ENCODE assay signal across 13 cellular contexts in the genomic region with DNA sequence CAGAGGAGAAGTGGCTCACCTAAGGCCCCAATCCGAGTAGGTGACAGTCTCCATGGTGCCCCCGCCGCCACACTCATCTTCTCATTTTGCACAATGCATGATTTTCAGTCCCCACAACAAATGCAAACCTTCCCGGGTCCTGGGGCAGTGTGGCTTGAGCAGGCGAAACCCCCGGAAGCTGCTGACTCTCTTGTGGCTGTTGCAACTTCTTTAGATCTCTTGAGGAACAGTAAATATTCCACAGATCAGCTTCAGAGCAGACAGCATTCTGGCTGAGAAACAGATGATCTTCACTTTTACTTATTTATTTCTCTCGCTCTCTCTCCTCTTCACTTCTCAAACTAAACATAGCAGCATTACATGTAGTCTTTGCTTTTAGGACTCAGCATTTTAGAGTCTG. TPM values are rescaled to one million over a fixed set of nuclear protein-coding genes. Genes with fewer than 3 reads are reported as not detected.
DNase-seq lines count a peak whose midpoint lies in the region; ATAC-seq and TF ChIP-seq lines count a peak whose summit lies in the region.
"Had no signal": no experiment of that assay in that cellular context is flagged by ENCODE, and none has a peak within 500 bp of the region (broad histone marks: within the 10 kb centered on the region; RNA-seq: fewer than 3 reads in every experiment).

No MANE protein-coding gene starts in this region.

- DNase-seq in breast epithelium (ENCODE audit: low spot score in 2 of 2) (no peak), mammary epithelial cell (no peak), choroid plexus epithelial cell (ENCODE audit: low read depth) (peak; percentile 77), upper lobe of left lung (no peak)
- DNase-seq in naive thymus-derived CD8-positive, alpha-beta T cell: no peak
- DNase-seq: activated naive CD8-positive, alpha-beta T cell treated with anti-CD3 and anti-CD28 coated beads for 36 hours; effector memory CD4-positive, alpha-beta T cell; stimulated activated naive B cell treated with anti-CD40 and anti-IgM and Interleukin-4, amounts not matched to agents 10 μg/mL and 1 μg/mL and 100 μg/mL, for 72 hours; T-helper 9 cell had no signal

- 97% methylated on average over 7 of the region's 7 CpGs for WGBS in mammary epithelial cell (ENCODE audit: low coverage, missing lambda C conversion rate)
- WGBS in upper lobe of left lung, 2 donors: 59 to 71% methylated on average over 7 of the region's 7 CpGs

- H3K36me3 ChIP-seq in breast epithelium (no peaks in the 10 kb centered on the region), mammary epithelial cell (ENCODE audit: insufficient read depth, low read length) (no peaks in the 10 kb centered on the region), upper lobe of left lung (no peaks in the 10 kb centered on the region)

- peaks cover 3% of the 10 kb centered on the region for H3K27me3 Mint-ChIP-seq in nephron (ENCODE audit: low read depth)
- H3K27me3 Mint-ChIP-seq in naive thymus-derived CD8-positive, alpha-beta T cell: peaks cover 0 to 5% (median under 1%) of the 10 kb centered on the region in 5 donors
- H3K27me3 Mint-ChIP-seq: activated naive CD8-positive, alpha-beta T cell treated with anti-CD3 and anti-CD28 coated beads for 36 hours; stimulated activated naive B cell treated with anti-CD40 and anti-IgM and Interleukin-4, amounts not matched to agents 10 μg/mL and 1 μg/mL and 100 μg/mL, for 72 hours had no signal

- in situ Hi-C loops in mammary epithelial cell (cut with MboI; ENCODE audit: low sequenced_read_pairs in 2 of 2): no loop called here

- no peaks in the 10 kb centered on the region for H3K9me3 ChIP-seq in breast epithelium
- H3K9me3 ChIP-seq in mammary epithelial cell (replicated peaks; ENCODE audit: insufficient read depth, low read length): no peaks in the 10 kb centered on the region
- H3K9me3 ChIP-seq in upper lobe of left lung: no peaks in the 10 kb centered on the region
- H3K9me3 ChIP-seq: A549 had no signal

- H3K27ac Mint-ChIP-seq in nephron: peak overlapping the region; percentile 92 to 96 (median 94)
- no peak overlapping the region for H3K27ac Mint-ChIP-seq in naive thymus-derived CD8-positive, alpha-beta T cell
- H3K27ac Mint-ChIP-seq: activated naive CD8-positive, alpha-beta T cell treated with anti-CD3 and anti-CD28 coated beads for 36 hours; stimulated activated naive B cell treated with anti-CD40 and anti-IgM and Interleukin-4, amounts not matched to agents 10 μg/mL and 1 μg/mL and 100 μg/mL, for 72 hours had no signal

- H3K27me3 ChIP-seq in breast epithelium: no peaks in the 10 kb centered on the region
- H3K27me3 ChIP-seq in mammary epithelial cell (ENCODE audit: insufficient read depth, low read length): no peaks in the 10 kb centered on the region
- H3K27me3 ChIP-seq in upper lobe of left lung: no peaks in the 10 kb centered on the region

- intact Hi-C loops in breast epithelium (cut with DNase I; ENCODE audit: low total_unique reads): no loop called here
- intact Hi-C loops in mammary epithelial cell (cut with micrococcal nuclease): no loop called here

- peak overlapping the region; percentile 42 to 74 (median 60) for H3K4me3 Mint-ChIP-seq in nephron
- no peak overlapping the region for H3K4me3 Mint-ChIP-seq in naive thymus-derived CD8-positive, alpha-beta T cell
- H3K4me3 Mint-ChIP-seq: activated naive CD8-positive, alpha-beta T cell treated with anti-CD3 and anti-CD28 coated beads for 36 hours; stimulated activated naive B cell treated with anti-CD40 and anti-IgM and Interleukin-4, amounts not matched to agents 10 μg/mL and 1 μg/mL and 100 μg/mL, for 72 hours had no signal

- TF ChIP-seq POLR2A in breast epithelium (IDR thresholded peaks at IDR 0.05) (no peak), upper lobe of left lung (IDR thresholded peaks at IDR 0.05) (no peak)

- ATAC-seq in upper lobe of left lung (ENCODE audit: low FRiP score in 2 of 2) (no peak), GM19351 (IDR thresholded peaks at IDR 0.05; ENCODE audit: unreplicated experiment) (no peak), GM21381 (IDR thresholded peaks at IDR 0.05; ENCODE audit: unreplicated experiment) (no peak)
- no peak for ATAC-seq in naive thymus-derived CD8-positive, alpha-beta T cell
- ATAC-seq: A549; stimulated activated naive B cell treated with anti-CD40 and anti-IgM and Interleukin-4, amounts not matched to agents 10 μg/mL and 1 μg/mL and 100 μg/mL, for 72 hours had no signal

- POLR2A ChIA-PET in naive thymus-derived CD8-positive, alpha-beta T cell (lab: Charles Lee): interaction anchor here (0.7 kb wide), 1 partner anchor 18 kb away, joined by 3 read pairs; no protein-coding TSS in a partner anchor

- H2AFZ ChIP-seq in mammary epithelial cell (ENCODE audit: low read depth, low read length): no peak overlapping the region

- peaks cover 96% of the 10 kb centered on the region for H3K79me2 ChIP-seq in mammary epithelial cell (ENCODE audit: insufficient read depth, low read length)

- no peaks in the 10 kb centered on the region for H3K9me3 Mint-ChIP-seq in nephron
- H3K9me3 Mint-ChIP-seq in naive thymus-derived CD8-positive, alpha-beta T cell: no peaks in the 10 kb centered on the region
- H3K9me3 Mint-ChIP-seq: activated naive CD8-positive, alpha-beta T cell treated with anti-CD3 and anti-CD28 coated beads for 36 hours; stimulated activated naive B cell treated with anti-CD40 and anti-IgM and Interleukin-4, amounts not matched to agents 10 μg/mL and 1 μg/mL and 100 μg/mL, for 72 hours had no signal

- peaks cover 74% of the 10 kb centered on the region for H3K4me1 Mint-ChIP-seq in nephron
- peaks cover 0 to 10% (median 3%) of the 10 kb centered on the region in 4 donors for H3K4me1 Mint-ChIP-seq in naive thymus-derived CD8-positive, alpha-beta T cell
- H3K4me1 Mint-ChIP-seq: activated naive CD8-positive, alpha-beta T cell treated with anti-CD3 and anti-CD28 coated beads for 36 hours had no signal

- TF ChIP-seq CTCF in breast epithelium (IDR thresholded peaks at IDR 0.05): no peak
- no peak for TF ChIP-seq CTCF in mammary epithelial cell (conservative IDR thresholded peaks at IDR 0.05 in 1 of 2, IDR thresholded peaks at IDR 0.05 in 1 of 2; ENCODE audit: extremely low read depth in 1 of 2, insufficient read depth in 1 of 2, low read depth in 1 of 2, low read length in 2 of 2)
- TF ChIP-seq CTCF in choroid plexus epithelial cell (conservative IDR thresholded peaks at IDR 0.05; ENCODE audit: low read depth, low read length): no peak
- TF ChIP-seq CTCF in nephron (IDR thresholded peaks at IDR 0.05; ENCODE audit: unreplicated experiment in 3 of 3): no peak
- no peak for TF ChIP-seq CTCF in upper lobe of left lung (IDR thresholded peaks at IDR 0.05)

- no peak for TF ChIP-seq EP300 in upper lobe of left lung (IDR thresholded peaks at IDR 0.05)

- CTCF ChIA-PET in mammary epithelial cell (lab: Charles Lee; ENCODE audit: low non-redundant PET): no interaction called here

- H3K36me3 Mint-ChIP-seq in nephron (ENCODE audit: low read depth): peaks cover 2% of the 10 kb centered on the region
- H3K36me3 Mint-ChIP-seq in naive thymus-derived CD8-positive, alpha-beta T cell: no peaks in the 10 kb centered on the region
- H3K36me3 Mint-ChIP-seq: activated naive CD8-positive, alpha-beta T cell treated with anti-CD3 and anti-CD28 coated beads for 36 hours; stimulated activated naive B cell treated with anti-CD40 and anti-IgM and Interleukin-4, amounts not matched to agents 10 μg/mL and 1 μg/mL and 100 μg/mL, for 72 hours had no signal

- H3K9ac ChIP-seq in mammary epithelial cell (ENCODE audit: insufficient read depth, low read length): no peak overlapping the region

- no peaks in the 10 kb centered on the region for H4K20me1 ChIP-seq in mammary epithelial cell (ENCODE audit: insufficient read depth, low read length)

- H3K27ac ChIP-seq in breast epithelium (peak overlapping the region; percentile 72 to 85), mammary epithelial cell (ENCODE audit: insufficient read depth, low read depth, low read length) (no peak overlapping the region), upper lobe of left lung (peak overlapping the region in 3 of 4 donors; percentile 65 to 90 (median 79))
- H3K27ac ChIP-seq: A549 had no signal

- peak overlapping the region in 1 of 3 donors; percentile 15 for H3K4me3 ChIP-seq in breast epithelium
- no peak overlapping the region for H3K4me3 ChIP-seq in mammary epithelial cell (replicated peaks in 1 of 3; ENCODE audit: insufficient read depth in 1 of 3, low read depth in 2 of 3, low read length in 3 of 3)
- H3K4me3 ChIP-seq in choroid plexus epithelial cell (ENCODE audit: low read depth, low read length): peak overlapping the region; percentile 35
- no peak overlapping the region for H3K4me3 ChIP-seq in upper lobe of left lung
- H3K4me3 ChIP-seq: A549 had no signal

- no TSS peak for BruUV-seq in mammary epithelial cell (replicated peaks; lab: Mats Ljungman, UMichigan)

- H3K4me1 ChIP-seq in breast epithelium: peaks cover 0 to 9% of the 10 kb centered on the region in 2 donors
- peaks cover 21% of the 10 kb centered on the region for H3K4me1 ChIP-seq in mammary epithelial cell (ENCODE audit: insufficient read depth, low read length)
- peaks cover 54 to 72% (median 69%) of the 10 kb centered on the region in 4 donors for H3K4me1 ChIP-seq in upper lobe of left lung

- H3K4me2 ChIP-seq in mammary epithelial cell (ENCODE audit: insufficient read depth, low read depth, low read length): no peak overlapping the region
- H3K4me2 ChIP-seq: A549 had no signal

- dilution Hi-C loops in mammary epithelial cell (cut with HindIII; ENCODE audit: low sequenced_read_pairs): no loop called here

RNA-seq across cellular contexts. Expression of gene ASAP2, which starts 51.9 kb away (rescaled TPM):
- 10 to 100 TPM; 14.5 to 24.2 (median 21.0) TPM for total RNA-seq in breast epithelium
- 100 to 1,000 TPM in 1 of 2 donors, 10 to 100 TPM in 1; 40.8 to 137 TPM for total RNA-seq in mammary epithelial cell
- polyA plus RNA-seq in mammary epithelial cell: 56.4 TPM
- 60.0 TPM for polyA minus RNA-seq in mammary epithelial cell
- total RNA-seq in upper lobe of left lung: 10 to 100 TPM; 20.4 to 26.0 (median 23.4) TPM
- total RNA-seq in naive thymus-derived CD8-positive, alpha-beta T cell: not detected
- polyA plus RNA-seq in naive thymus-derived CD8-positive, alpha-beta T cell: not detected

Comparison
In these comparisons a context has a peak if more than half of its experiments do, and no peak if none do; other contexts are left out.
1. H3K27ac Mint-ChIP-seq: peak in nephron (3 of 3); none in naive thymus-derived CD8-positive, alpha-beta T cell (0 of 10).
2. H3K4me3 Mint-ChIP-seq: peak in nephron (3 of 3); none in naive thymus-derived CD8-positive, alpha-beta T cell (0 of 10).
3. RNA of gene ASAP2, which starts 51.9 kb away (total RNA-seq): 40.8 to 137 TPM in mammary epithelial cell, 20.4 to 26.0 TPM in upper lobe of left lung and 14.5 to 24.2 TPM in breast epithelium; not detected in naive thymus-derived CD8-positive, alpha-beta T cell; every median in the first group is over 10 times any median in the second.